1 cellular context compared by ENCODE assay signal in the genomic region with DNA sequence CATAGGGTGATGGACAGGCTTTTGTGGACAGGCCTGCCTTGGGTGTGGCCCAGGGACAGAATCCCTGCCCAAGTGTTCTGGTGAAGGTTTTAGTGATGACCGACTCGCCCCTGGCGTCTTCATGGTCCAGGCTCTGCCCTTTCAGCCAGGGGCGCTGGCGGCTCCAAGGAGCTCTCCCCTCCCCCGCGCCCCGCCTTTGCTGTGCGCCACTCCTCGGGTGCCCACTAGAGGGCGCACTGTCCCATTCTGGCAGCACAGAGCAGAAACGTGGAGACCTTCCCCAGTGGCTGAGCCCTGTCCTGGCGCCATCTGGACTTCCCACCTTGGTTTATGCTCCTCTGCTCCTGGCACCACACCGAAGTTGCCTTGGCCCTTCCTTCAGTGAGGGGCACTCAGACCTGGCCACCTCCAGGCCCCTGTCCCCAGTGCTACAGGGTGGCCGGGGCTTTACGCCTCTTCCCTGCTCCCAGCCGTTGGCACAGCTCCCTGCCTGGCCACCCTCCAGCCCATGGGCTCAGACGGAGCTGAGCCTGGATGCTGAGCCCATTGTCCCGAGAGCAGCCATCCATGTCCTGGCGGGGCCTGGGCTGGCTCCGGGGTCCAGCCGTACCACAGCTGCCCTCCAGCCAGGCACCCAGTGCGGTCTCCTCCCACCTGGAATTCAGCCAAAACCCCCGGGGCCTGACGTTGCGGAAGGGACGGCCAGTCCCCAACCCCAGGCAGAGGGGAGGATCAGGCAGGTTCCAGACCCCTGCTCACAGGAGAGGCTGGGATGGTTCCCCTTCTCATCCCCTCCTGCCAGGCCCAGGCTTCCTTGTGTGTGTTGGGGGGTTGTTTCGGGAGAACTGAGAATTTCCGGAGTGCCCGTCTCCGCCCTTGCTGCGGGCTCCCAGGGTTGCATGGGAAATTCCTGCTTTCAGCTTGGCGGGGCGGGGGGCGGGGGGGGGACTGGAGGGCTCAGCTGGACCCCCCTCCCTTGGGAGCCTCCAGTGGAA.
TF ChIP-seq lines count a peak whose summit lies in the region.

No MANE protein-coding gene starts in this region.

TF ChIP-seq in HepG2, 621 proteins besides CTCF, POLR2A, EP300 and RAD21 (continued from another document and continues in another):
- TF ChIP-seq, protein P1, sequence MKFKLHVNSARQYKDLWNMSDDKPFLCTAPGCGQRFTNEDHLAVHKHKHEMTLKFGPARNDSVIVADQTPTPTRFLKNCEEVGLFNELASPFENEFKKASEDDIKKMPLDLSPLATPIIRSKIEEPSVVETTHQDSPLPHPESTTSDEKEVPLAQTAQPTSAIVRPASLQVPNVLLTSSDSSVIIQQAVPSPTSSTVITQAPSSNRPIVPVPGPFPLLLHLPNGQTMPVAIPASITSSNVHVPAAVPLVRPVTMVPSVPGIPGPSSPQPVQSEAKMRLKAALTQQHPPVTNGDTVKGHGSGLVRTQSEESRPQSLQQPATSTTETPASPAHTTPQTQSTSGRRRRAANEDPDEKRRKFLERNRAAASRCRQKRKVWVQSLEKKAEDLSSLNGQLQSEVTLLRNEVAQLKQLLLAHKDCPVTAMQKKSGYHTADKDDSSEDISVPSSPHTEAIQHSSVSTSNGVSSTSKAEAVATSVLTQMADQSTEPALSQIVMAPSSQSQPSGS (CRISPR knock-in tag; IDR thresholded peaks at IDR 0.05), result no peak
- TF ChIP-seq KMT2A (CRISPR knock-in tag; IDR thresholded peaks at IDR 0.05), result no peak
- no peak for TF ChIP-seq ZNF775 (CRISPR knock-in tag; IDR thresholded peaks at IDR 0.05; ENCODE audit: borderline replicate concordance)
- TF ChIP-seq ARNT (IDR thresholded peaks at IDR 0.05), result no peak
- no peak for TF ChIP-seq ZFP1 (CRISPR knock-in tag; IDR thresholded peaks at IDR 0.05)
- no peak for TF ChIP-seq ZBTB42 (CRISPR knock-in tag; IDR thresholded peaks at IDR 0.05)
- no peak for TF ChIP-seq ZBTB7A (CRISPR knock-in tag; IDR thresholded peaks at IDR 0.05)
- no peak for TF ChIP-seq HOXA7 (CRISPR knock-in tag; IDR thresholded peaks at IDR 0.05)
- TF ChIP-seq, protein P2, sequence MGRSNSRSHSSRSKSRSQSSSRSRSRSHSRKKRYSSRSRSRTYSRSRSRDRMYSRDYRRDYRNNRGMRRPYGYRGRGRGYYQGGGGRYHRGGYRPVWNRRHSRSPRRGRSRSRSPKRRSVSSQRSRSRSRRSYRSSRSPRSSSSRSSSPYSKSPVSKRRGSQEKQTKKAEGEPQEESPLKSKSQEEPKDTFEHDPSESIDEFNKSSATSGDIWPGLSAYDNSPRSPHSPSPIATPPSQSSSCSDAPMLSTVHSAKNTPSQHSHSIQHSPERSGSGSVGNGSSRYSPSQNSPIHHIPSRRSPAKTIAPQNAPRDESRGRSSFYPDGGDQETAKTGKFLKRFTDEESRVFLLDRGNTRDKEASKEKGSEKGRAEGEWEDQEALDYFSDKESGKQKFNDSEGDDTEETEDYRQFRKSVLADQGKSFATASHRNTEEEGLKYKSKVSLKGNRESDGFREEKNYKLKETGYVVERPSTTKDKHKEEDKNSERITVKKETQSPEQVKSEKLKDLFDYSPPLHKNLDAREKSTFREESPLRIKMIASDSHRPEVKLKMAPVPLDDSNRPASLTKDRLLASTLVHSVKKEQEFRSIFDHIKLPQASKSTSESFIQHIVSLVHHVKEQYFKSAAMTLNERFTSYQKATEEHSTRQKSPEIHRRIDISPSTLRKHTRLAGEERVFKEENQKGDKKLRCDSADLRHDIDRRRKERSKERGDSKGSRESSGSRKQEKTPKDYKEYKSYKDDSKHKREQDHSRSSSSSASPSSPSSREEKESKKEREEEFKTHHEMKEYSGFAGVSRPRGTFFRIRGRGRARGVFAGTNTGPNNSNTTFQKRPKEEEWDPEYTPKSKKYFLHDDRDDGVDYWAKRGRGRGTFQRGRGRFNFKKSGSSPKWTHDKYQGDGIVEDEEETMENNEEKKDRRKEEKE (IDR thresholded peaks at IDR 0.05), result no peak
- TF ChIP-seq MAZ (IDR thresholded peaks at IDR 0.05; ENCODE audit: borderline replicate concordance, low read depth, low read length), result peak; percentile 74; the same call in 1 of the 2 replicates
- peak; percentile 86 for TF ChIP-seq MAZ (CRISPR knock-in tag; IDR thresholded peaks at IDR 0.05; ENCODE audit: low read depth)
- TF ChIP-seq ADNP (CRISPR knock-in tag; IDR thresholded peaks at IDR 0.05), result no peak
- TF ChIP-seq TSC22D2 (CRISPR knock-in tag; IDR thresholded peaks at IDR 0.05; ENCODE audit: borderline replicate concordance), result 0 out of 2 replicates have a peak, but pooled peaks have one; percentile 64
- TF ChIP-seq ZNF629 (CRISPR knock-in tag; conservative IDR thresholded peaks at IDR 0.05), result no peak
- TF ChIP-seq ZNF225 (CRISPR knock-in tag; IDR thresholded peaks at IDR 0.05), result peak; percentile 49; the same call in 1 of the 2 replicates
- TF ChIP-seq CBX1 (IDR thresholded peaks at IDR 0.05; ENCODE audit: low read depth), result no peak
- no peak for TF ChIP-seq FOXP1 (IDR thresholded peaks at IDR 0.05)
- TF ChIP-seq FOXP1 (CRISPR knock-in tag; IDR thresholded peaks at IDR 0.05), result no peak
- TF ChIP-seq, protein P3, sequence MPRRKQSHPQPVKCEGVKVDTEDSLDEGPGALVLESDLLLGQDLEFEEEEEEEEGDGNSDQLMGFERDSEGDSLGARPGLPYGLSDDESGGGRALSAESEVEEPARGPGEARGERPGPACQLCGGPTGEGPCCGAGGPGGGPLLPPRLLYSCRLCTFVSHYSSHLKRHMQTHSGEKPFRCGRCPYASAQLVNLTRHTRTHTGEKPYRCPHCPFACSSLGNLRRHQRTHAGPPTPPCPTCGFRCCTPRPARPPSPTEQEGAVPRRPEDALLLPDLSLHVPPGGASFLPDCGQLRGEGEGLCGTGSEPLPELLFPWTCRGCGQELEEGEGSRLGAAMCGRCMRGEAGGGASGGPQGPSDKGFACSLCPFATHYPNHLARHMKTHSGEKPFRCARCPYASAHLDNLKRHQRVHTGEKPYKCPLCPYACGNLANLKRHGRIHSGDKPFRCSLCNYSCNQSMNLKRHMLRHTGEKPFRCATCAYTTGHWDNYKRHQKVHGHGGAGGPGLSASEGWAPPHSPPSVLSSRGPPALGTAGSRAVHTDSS (CRISPR knock-in tag; conservative IDR thresholded peaks at IDR 0.05), result no peak
- no peak for TF ChIP-seq ARID2 (CRISPR knock-in tag; IDR thresholded peaks at IDR 0.05; ENCODE audit: borderline replicate concordance)
- TF ChIP-seq, protein P4, sequence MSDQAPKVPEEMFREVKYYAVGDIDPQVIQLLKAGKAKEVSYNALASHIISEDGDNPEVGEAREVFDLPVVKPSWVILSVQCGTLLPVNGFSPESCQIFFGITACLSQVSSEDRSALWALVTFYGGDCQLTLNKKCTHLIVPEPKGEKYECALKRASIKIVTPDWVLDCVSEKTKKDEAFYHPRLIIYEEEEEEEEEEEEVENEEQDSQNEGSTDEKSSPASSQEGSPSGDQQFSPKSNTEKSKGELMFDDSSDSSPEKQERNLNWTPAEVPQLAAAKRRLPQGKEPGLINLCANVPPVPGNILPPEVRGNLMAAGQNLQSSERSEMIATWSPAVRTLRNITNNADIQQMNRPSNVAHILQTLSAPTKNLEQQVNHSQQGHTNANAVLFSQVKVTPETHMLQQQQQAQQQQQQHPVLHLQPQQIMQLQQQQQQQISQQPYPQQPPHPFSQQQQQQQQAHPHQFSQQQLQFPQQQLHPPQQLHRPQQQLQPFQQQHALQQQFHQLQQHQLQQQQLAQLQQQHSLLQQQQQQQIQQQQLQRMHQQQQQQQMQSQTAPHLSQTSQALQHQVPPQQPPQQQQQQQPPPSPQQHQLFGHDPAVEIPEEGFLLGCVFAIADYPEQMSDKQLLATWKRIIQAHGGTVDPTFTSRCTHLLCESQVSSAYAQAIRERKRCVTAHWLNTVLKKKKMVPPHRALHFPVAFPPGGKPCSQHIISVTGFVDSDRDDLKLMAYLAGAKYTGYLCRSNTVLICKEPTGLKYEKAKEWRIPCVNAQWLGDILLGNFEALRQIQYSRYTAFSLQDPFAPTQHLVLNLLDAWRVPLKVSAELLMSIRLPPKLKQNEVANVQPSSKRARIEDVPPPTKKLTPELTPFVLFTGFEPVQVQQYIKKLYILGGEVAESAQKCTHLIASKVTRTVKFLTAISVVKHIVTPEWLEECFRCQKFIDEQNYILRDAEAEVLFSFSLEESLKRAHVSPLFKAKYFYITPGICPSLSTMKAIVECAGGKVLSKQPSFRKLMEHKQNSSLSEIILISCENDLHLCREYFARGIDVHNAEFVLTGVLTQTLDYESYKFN (CRISPR knock-in tag; conservative IDR thresholded peaks at IDR 0.05), result no peak; the same call in 1 of the 2 replicates
- no peak for TF ChIP-seq RFX3 (CRISPR knock-in tag; IDR thresholded peaks at IDR 0.05)
- TF ChIP-seq, protein P5, sequence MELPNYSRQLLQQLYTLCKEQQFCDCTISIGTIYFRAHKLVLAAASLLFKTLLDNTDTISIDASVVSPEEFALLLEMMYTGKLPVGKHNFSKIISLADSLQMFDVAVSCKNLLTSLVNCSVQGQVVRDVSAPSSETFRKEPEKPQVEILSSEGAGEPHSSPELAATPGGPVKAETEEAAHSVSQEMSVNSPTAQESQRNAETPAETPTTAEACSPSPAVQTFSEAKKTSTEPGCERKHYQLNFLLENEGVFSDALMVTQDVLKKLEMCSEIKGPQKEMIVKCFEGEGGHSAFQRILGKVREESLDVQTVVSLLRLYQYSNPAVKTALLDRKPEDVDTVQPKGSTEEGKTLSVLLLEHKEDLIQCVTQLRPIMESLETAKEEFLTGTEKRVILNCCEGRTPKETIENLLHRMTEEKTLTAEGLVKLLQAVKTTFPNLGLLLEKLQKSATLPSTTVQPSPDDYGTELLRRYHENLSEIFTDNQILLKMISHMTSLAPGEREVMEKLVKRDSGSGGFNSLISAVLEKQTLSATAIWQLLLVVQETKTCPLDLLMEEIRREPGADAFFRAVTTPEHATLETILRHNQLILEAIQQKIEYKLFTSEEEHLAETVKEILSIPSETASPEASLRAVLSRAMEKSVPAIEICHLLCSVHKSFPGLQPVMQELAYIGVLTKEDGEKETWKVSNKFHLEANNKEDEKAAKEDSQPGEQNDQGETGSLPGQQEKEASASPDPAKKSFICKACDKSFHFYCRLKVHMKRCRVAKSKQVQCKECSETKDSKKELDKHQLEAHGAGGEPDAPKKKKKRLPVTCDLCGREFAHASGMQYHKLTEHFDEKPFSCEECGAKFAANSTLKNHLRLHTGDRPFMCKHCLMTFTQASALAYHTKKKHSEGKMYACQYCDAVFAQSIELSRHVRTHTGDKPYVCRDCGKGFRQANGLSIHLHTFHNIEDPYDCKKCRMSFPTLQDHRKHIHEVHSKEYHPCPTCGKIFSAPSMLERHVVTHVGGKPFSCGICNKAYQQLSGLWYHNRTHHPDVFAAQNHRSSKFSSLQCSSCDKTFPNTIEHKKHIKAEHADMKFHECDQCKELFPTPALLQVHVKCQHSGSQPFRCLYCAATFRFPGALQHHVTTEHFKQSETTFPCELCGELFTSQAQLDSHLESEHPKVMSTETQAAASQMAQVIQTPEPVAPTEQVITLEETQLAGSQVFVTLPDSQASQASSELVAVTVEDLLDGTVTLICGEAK (IDR thresholded peaks at IDR 0.05), result no peak
- TF ChIP-seq, protein P5 (CRISPR knock-in tag; IDR thresholded peaks at IDR 0.05), result peak; percentile 56; the same call in 1 of the 2 replicates
- no peak for TF ChIP-seq ZNF766 (CRISPR knock-in tag; IDR thresholded peaks at IDR 0.05; ENCODE audit: borderline replicate concordance)
- peak; percentile 63 for TF ChIP-seq PHF21A (CRISPR knock-in tag; IDR thresholded peaks at IDR 0.05)
- TF ChIP-seq ZNF121 (CRISPR knock-in tag; IDR thresholded peaks at IDR 0.05), result no peak
- peak; percentile 64; the same call in 1 of the 2 replicates for TF ChIP-seq GATAD1 (CRISPR knock-in tag; IDR thresholded peaks at IDR 0.05)
- TF ChIP-seq HOXA3 (CRISPR knock-in tag; IDR thresholded peaks at IDR 0.05), result peak; percentile 56; the same call in 1 of the 2 replicates
- TF ChIP-seq, protein P6, sequence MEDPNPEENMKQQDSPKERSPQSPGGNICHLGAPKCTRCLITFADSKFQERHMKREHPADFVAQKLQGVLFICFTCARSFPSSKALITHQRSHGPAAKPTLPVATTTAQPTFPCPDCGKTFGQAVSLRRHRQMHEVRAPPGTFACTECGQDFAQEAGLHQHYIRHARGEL (CRISPR knock-in tag; IDR thresholded peaks at IDR 0.05), result no peak
- TF ChIP-seq RNF2 (conservative IDR thresholded peaks at IDR 0.05; ENCODE audit: low read depth), result peak; percentile 80; the same call in 1 of the 2 replicates
- TF ChIP-seq HDAC1 (CRISPR knock-in tag; IDR thresholded peaks at IDR 0.05), result peak; percentile 61; the same call in 1 of the 2 replicates
- TF ChIP-seq, protein P7, sequence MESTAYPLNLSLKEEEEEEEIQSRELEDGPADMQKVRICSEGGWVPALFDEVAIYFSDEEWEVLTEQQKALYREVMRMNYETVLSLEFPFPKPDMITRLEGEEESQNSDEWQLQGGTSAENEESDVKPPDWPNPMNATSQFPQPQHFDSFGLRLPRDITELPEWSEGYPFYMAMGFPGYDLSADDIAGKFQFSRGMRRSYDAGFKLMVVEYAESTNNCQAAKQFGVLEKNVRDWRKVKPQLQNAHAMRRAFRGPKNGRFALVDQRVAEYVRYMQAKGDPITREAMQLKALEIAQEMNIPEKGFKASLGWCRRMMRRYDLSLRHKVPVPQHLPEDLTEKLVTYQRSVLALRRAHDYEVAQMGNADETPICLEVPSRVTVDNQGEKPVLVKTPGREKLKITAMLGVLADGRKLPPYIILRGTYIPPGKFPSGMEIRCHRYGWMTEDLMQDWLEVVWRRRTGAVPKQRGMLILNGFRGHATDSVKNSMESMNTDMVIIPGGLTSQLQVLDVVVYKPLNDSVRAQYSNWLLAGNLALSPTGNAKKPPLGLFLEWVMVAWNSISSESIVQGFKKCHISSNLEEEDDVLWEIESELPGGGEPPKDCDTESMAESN (CRISPR knock-in tag; conservative IDR thresholded peaks at IDR 0.05), result peak; percentile 82
- TF ChIP-seq NFE2L1 (CRISPR knock-in tag; IDR thresholded peaks at IDR 0.05; ENCODE audit: borderline replicate concordance), result no peak
- no peak for TF ChIP-seq ZNF652 (CRISPR knock-in tag; IDR thresholded peaks at IDR 0.05; ENCODE audit: borderline replicate concordance, low read depth)
- no peak for TF ChIP-seq ZNF260 (CRISPR knock-in tag; IDR thresholded peaks at IDR 0.05; ENCODE audit: borderline replicate concordance, low read depth)
